12 cellular contexts compared by ENCODE assay signal in genomic region chr16:49986351-49987124, GRCh38. TPM values are rescaled to one million over a fixed set of nuclear protein-coding genes. Genes with fewer than 3 reads are reported as not detected.
DNase-seq lines count a peak whose midpoint lies in the region; ATAC-seq and TF ChIP-seq lines count a peak whose summit lies in the region.
"Had no signal": no experiment of that assay in that cellular context is flagged by ENCODE, and none has a peak within 500 bp of the region (broad histone marks: within the 10 kb centered on the region; RNA-seq: fewer than 3 reads in every experiment).

No MANE protein-coding gene starts in this region.

- H3K4me3 ChIP-seq in astrocyte of the spinal cord (ENCODE audit: low read depth, low read length) (peak overlapping the region; percentile 10), mucosa of stomach (ENCODE audit: low read length) (peak overlapping the region; percentile 11), body of pancreas (no peak overlapping the region)
- H3K4me3 ChIP-seq: skin epidermis had no signal

- no peak for TF ChIP-seq POLR2A in body of pancreas (IDR thresholded peaks at IDR 0.05)

- H3K9me3 ChIP-seq in mucosa of stomach (ENCODE audit: control insufficient read depth, low read length), result no peaks in the 10 kb centered on the region
- no peaks in the 10 kb centered on the region for H3K9me3 ChIP-seq in body of pancreas

- H3K27me3 ChIP-seq in mucosa of stomach (ENCODE audit: control insufficient read depth, insufficient read depth, low read length), result no peaks in the 10 kb centered on the region
- no peaks in the 10 kb centered on the region for H3K27me3 ChIP-seq in body of pancreas
- H3K27me3 ChIP-seq: foreskin keratinocyte had no signal

- intact Hi-C loops in body of pancreas (cut with DNase I), result no loop called here

- H3K9ac ChIP-seq in mucosa of stomach (ENCODE audit: low read length), result no peak overlapping the region

- 75 to 78% methylated on average over 14 to 17 of the region's 17 CpGs for WGBS in body of pancreas, 2 donors

- H3K36me3 ChIP-seq in mucosa of stomach (ENCODE audit: control insufficient read depth, insufficient read depth, low read length), result no peaks in the 10 kb centered on the region
- H3K36me3 ChIP-seq in body of pancreas (replicated peaks in 1 of 2; ENCODE audit: insufficient read depth in 1 of 2, low read depth in 2 of 2), result no peaks in the 10 kb centered on the region

- H3K4me1 ChIP-seq in mucosa of stomach (ENCODE audit: control insufficient read depth, insufficient read depth, low read length) (no peaks in the 10 kb centered on the region), body of pancreas (no peaks in the 10 kb centered on the region)
- H3K4me1 ChIP-seq: foreskin keratinocyte had no signal

- peak; percentile 81 for DNase-seq in COR-L47 (lab: John Stamatoyannopoulos, UW)
- peak; percentile 65 for DNase-seq in LHCN-M2 (ENCODE audit: low read depth)
- peak; percentile 79 for DNase-seq in astrocyte of the spinal cord (ENCODE audit: low read depth, low spot score)
- no peak for DNase-seq in HPDE6-E6E7 (ENCODE audit: extremely low spot score)
- no peak for DNase-seq in body of pancreas
- DNase-seq in kidney tubule cell (ENCODE audit: low spot score), result no peak
- DNase-seq in left lobe of liver (ENCODE audit: low spot score), result no peak
- DNase-seq: activated CD8-positive, alpha-beta T cell treated with anti-CD3 and anti-CD28 coated beads for 36 hours; foreskin keratinocyte; NCI-H1694 treated with DMSO at 0.1 percent for 48 hours had no signal

- in situ Hi-C loops in astrocyte of the spinal cord (cut with HindIII; ENCODE audit: low sequenced_read_pairs), result no loop called here

- H3K27ac ChIP-seq in body of pancreas, result no peak overlapping the region
- H3K27ac ChIP-seq: foreskin keratinocyte, skin epidermis had no signal

- TF ChIP-seq CTCF in astrocyte of the spinal cord (IDR thresholded peaks at IDR 0.05; ENCODE audit: low read depth, low read length), result no peak
- TF ChIP-seq CTCF in body of pancreas (IDR thresholded peaks at IDR 0.05), result no peak

- ATAC-seq in body of pancreas, result no peak
- no peak for ATAC-seq in left lobe of liver
- ATAC-seq: activated CD8-positive, alpha-beta T cell treated with anti-CD3 and anti-CD28 coated beads for 36 hours; foreskin keratinocyte had no signal

RNA-seq across cellular contexts. Expression of gene CNEP1R1, which starts 38.5 kb away (rescaled TPM):
- total RNA-seq in LHCN-M2 (2014; rRNA removed) (24.9 and 32.4 TPM in 2 replicates), body of pancreas (10 to 100 TPM; 11.5 to 22.3 TPM), left lobe of liver (6.4 TPM)
- polyA plus RNA-seq in LHCN-M2 (2012), result 13.9 TPM

Comparison
In these comparisons a context has a peak if more than half of its experiments do, and no peak if none do; other contexts are left out.
1. DNase-seq: peak in COR-L47 (single experiment), LHCN-M2 (single experiment) and astrocyte of the spinal cord (single experiment); none in HPDE6-E6E7 (single experiment), body of pancreas (0 of 4), kidney tubule cell (single experiment) and left lobe of liver (single experiment).
2. H3K4me3 ChIP-seq: peak in astrocyte of the spinal cord (single experiment) and mucosa of stomach (single experiment); none in body of pancreas (0 of 2).